ENCODE assay signal across 15 cellular contexts in genomic region chr20:46985241-46985640, GRCh38.
"Had no signal": no experiment of that assay in that cellular context is flagged by ENCODE, and none has a peak within 500 bp of the region (broad histone marks: within the 10 kb centered on the region; RNA-seq: fewer than 3 reads in every experiment).

No MANE protein-coding gene starts in this region.

- H3K4me3 ChIP-seq: body of pancreas, heart right ventricle, skin epidermis, transverse colon had no signal

- H3K9me3 ChIP-seq: body of pancreas had no signal

- DNase-seq: activated CD4-positive, alpha-beta T cell treated with anti-CD3 and anti-CD28 coated beads, Interleukin-2, amount 50 U/mL, for 4 hours; activated CD4-positive, CD25-positive, alpha-beta regulatory T cell treated with anti-CD3 and anti-CD28 coated beads, Interleukin-2, amount 50 U/mL, for 72 hours; activated naive CD4-positive, alpha-beta T cell treated with anti-CD3 and anti-CD28 coated beads, Interleukin-2, amount 50 U/mL, for 16 hours; activated T-cell treated with anti-CD3 and anti-CD28 coated beads, Interleukin-2, amount 50 U/mL, for 1 hour; body of pancreas; cerebellar nuclear complex; erythroblast; foreskin keratinocyte; heart right ventricle; kidney; left ventricle myocardium superior; mesendoderm; T-helper 9 cell; transverse colon had no signal

- H3K36me3 ChIP-seq: heart right ventricle, transverse colon had no signal

- H3K27ac ChIP-seq: foreskin keratinocyte, heart right ventricle, transverse colon had no signal

- H3K4me1 ChIP-seq: foreskin keratinocyte, heart right ventricle had no signal

- ATAC-seq: body of pancreas, foreskin keratinocyte, heart right ventricle, left ventricle myocardium superior had no signal

- H3K27me3 ChIP-seq: body of pancreas, transverse colon had no signal
